ENCODE assay signal across 8 cellular contexts in the genomic region with DNA sequence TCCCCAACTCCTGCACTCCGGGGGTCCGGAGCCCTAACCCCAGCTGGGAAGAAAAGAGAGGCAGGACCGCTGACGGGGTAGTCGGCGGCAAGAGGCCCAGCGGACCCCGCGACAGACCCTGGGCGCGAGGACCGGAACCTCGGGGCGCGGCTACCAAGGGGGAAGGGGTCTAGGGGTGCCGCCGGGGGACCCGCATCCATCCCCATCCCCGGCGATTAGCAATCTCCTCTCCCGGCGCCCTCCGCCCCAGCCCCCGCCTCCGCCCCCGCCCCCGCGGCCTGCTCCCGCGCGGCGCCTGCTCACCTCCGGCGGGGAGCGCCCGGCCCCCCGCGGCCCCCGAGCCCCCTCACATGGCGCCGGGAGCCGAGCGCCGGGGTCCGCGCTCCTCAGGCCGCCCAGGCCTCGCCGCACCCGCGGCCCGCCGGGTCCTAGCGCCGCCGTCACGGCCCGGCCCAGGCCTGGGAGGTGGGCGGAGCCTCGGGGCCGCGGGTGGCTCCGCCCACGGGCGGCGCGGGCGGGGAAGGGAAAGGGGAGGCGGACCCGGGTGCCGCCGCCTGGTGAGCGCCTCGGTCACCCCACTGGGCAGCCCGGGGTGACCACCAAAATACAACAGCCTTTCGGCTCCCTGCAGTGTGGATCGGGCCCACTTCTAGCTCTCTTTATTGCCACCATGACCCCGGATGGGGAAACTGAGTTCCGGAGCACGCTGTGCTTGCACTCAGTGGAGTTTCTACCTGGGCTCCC. TPM values are rescaled to one million over a fixed set of nuclear protein-coding genes. Genes with fewer than 3 reads are reported as not detected.
A peak's percentile ranks its signal among the peaks of the same experiment; 100 is the strongest.
DNase-seq lines count a peak whose midpoint lies in the region; ATAC-seq, FAIRE-seq and TF ChIP-seq lines count a peak whose summit lies in the region.

A gene with protein sequence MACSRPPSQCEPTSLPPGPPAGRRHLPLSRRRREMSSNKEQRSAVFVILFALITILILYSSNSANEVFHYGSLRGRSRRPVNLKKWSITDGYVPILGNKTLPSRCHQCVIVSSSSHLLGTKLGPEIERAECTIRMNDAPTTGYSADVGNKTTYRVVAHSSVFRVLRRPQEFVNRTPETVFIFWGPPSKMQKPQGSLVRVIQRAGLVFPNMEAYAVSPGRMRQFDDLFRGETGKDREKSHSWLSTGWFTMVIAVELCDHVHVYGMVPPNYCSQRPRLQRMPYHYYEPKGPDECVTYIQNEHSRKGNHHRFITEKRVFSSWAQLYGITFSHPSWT (minus strand): TSS at position 404 of the 744 bp plus-strand sequence. CDS start 1,622 bp downstream, outside the sequence.

- peak within 1 kb of the TSS; percentile 74; the same call in 1 of the 2 replicates for H3K9ac ChIP-seq in ES-I3 (ENCODE audit: low read depth, low read length)
- H3K9ac ChIP-seq in iPS-20b (ENCODE audit: low read depth, low read length) = peak within 1 kb of the TSS; percentile 74

- H3K27ac ChIP-seq in VCaP (peak within 1 kb of the TSS; percentile 80; the same call in 1 of the 2 replicates), iPS-20b (ENCODE audit: low read length) (no peak within 1 kb of the TSS)

- no peak for FAIRE-seq in bronchial epithelial cell (lab: Jason Lieb, UNC)

- peak; percentile 57 for ATAC-seq in GM21723 (IDR thresholded peaks at IDR 0.05; ENCODE audit: unreplicated experiment)

- H3K4me3 ChIP-seq in MG63 (peak within 1 kb of the TSS; percentile 91), bronchial epithelial cell (ENCODE audit: low read depth, low read length) (peak within 1 kb of the TSS; percentile 90), iPS-20b (ENCODE audit: low read length) (peak within 1 kb of the TSS; percentile 81), skeletal muscle cell (ENCODE audit: low read depth, low read length) (peak within 1 kb of the TSS; percentile 89)

- TF ChIP-seq CTCF in VCaP (conservative IDR thresholded peaks at IDR 0.05) (no peak), bronchial epithelial cell (IDR thresholded peaks at IDR 0.05; ENCODE audit: insufficient read depth, low read length, severe bottlenecking) (peak; percentile 2)

- peaks cover 2% of the 10 kb centered on the region; the same call in 1 of the 2 replicates for H3K36me3 ChIP-seq in ES-I3 (ENCODE audit: insufficient read depth, low read length)
- H3K36me3 ChIP-seq in MG63 = peaks cover 35% of the 10 kb centered on the region
- peaks cover 17% of the 10 kb centered on the region for H3K36me3 ChIP-seq in bronchial epithelial cell (ENCODE audit: control insufficient read depth, insufficient read depth, low read length)
- peaks cover 20% of the 10 kb centered on the region for H3K36me3 ChIP-seq in iPS-20b (ENCODE audit: insufficient read depth, low read depth, low read length)

- H3K4me1 ChIP-seq in ES-I3 (ENCODE audit: insufficient read depth, low read length) = peaks cover 7% of the 10 kb centered on the region
- peaks cover 4% of the 10 kb centered on the region; the same call in 1 of the 2 replicates for H3K4me1 ChIP-seq in iPS-20b (ENCODE audit: insufficient read depth, low read length)

- H3K9me3 ChIP-seq in ES-I3 (ENCODE audit: control insufficient read depth, insufficient read depth, low read length) (no peaks in the 10 kb centered on the region), MG63 (peaks cover 17% of the 10 kb centered on the region), iPS-20b (ENCODE audit: insufficient read depth, low read depth, low read length) (no peaks in the 10 kb centered on the region)

- peak; percentile 77 for DNase-seq in MG63
- DNase-seq in bronchial epithelial cell (ENCODE audit: low read depth) = no peak
- DNase-seq in skeletal muscle cell (ENCODE audit: low read depth) = peak; percentile 34
- no peak for DNase-seq in cortex of kidney (lab: John Stamatoyannopoulos, UW)

- H3K27me3 ChIP-seq in MG63 (no peaks in the 10 kb centered on the region), bronchial epithelial cell (ENCODE audit: control insufficient read depth, insufficient read depth, low read length) (no peaks in the 10 kb centered on the region), iPS-20b (ENCODE audit: insufficient read depth, low read length) (no peaks in the 10 kb centered on the region)

RNA-seq across cellular contexts. Expression of the gene that starts here (rescaled TPM):
- total RNA-seq in MG63 (2014; rRNA removed; shearing (Covaris generic); ENCODE audit: low replicate concordance) = 40.5 and 47.3 TPM in 2 replicates
- total RNA-seq in bronchial epithelial cell = 18.2 and 18.4 TPM in 2 replicates

Comparison
In these comparisons a context has a peak if more than half of its experiments do, and no peak if none do; other contexts are left out.
1. DNase-seq: peak in MG63 (single experiment) and skeletal muscle cell (single experiment); none in bronchial epithelial cell (single experiment) and cortex of kidney (single experiment).
2. Peak in every context shown above with its lines, with median percentiles within 50 percentile points of each other: H3K4me3 ChIP-seq.